13 cellular contexts compared by ENCODE assay signal in the genomic region with DNA sequence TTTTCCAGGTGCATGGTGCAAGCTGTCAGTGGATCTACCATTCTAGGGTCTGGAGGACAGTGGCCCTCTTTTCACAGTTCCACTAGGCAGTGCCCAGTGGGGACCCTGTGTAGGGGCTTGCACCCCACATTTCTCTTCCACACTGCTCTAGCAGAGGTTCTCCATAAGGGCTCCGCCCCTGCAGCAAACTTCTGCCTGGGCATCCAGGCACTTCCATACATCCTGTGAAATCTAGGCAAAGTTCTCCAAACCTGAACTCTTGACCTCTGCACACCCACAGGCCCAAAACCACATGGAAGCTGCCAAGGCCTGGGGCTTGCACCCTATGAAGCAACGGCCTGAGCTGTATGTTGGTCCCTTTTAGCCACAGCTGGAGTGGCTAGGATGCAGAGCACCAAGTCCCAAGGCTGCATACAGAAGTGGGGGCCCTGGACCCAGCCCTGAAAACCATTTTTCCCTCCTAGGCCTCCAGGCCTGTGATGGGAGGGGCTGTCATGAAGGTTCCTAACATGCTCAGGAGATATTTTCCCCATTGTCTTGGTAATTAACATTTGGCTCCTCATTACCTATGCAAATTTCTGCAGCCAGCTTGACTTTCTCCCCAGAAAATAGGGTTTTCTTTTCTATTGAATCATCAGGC.
DNase-seq lines count a peak whose midpoint lies in the region; TF ChIP-seq lines count a peak whose summit lies in the region.
"Had no signal": no experiment of that assay in that cellular context is flagged by ENCODE, and none has a peak within 500 bp of the region (broad histone marks: within the 10 kb centered on the region; RNA-seq: fewer than 3 reads in every experiment).

No MANE protein-coding gene starts in this region.

- H3K27ac ChIP-seq in BLaER1 = no peak overlapping the region
- H3K27ac ChIP-seq in HEK293 (ENCODE audit: extremely low read depth, low read depth, low read length) = no peak overlapping the region
- peak overlapping the region; percentile 61 for H3K27ac ChIP-seq in parathyroid adenoma

- POLR2A ChIA-PET in HEK293 (lab: Yijun Ruan, JAX) = no interaction called here

- peaks cover 62% of the 10 kb centered on the region for H3K9me3 ChIP-seq in BLaER1
- H3K9me3 ChIP-seq in HEK293 (ENCODE audit: control insufficient read depth, insufficient read depth, low read depth, low read length) = no peaks in the 10 kb centered on the region
- H3K9me3 ChIP-seq in parathyroid adenoma (ENCODE audit: control insufficient read depth, low read length) = no peaks in the 10 kb centered on the region
- H3K9me3 ChIP-seq: Caco-2 had no signal

- peaks cover 98% of the 10 kb centered on the region for H3K36me3 ChIP-seq in BLaER1
- peaks cover 0 to 6% of the 10 kb centered on the region in 2 experiments; a peak in 1 of 3 replicates for H3K36me3 ChIP-seq in HEK293 (ENCODE audit: control insufficient read depth in 2 of 2, insufficient read depth in 1 of 2, low read length in 2 of 2)
- no peaks in the 10 kb centered on the region for H3K36me3 ChIP-seq in parathyroid adenoma (ENCODE audit: control insufficient read depth, insufficient read depth, low read length)

- CTCF ChIA-PET in HEK293 (lab: Yijun Ruan, JAX) = no interaction called here

- TF ChIP-seq CTCF in HEK293 (tag by site-specific recombination; IDR thresholded peaks at IDR 0.05) (no peak), parathyroid adenoma (IDR thresholded peaks at IDR 0.05) (no peak), foreskin fibroblast (IDR thresholded peaks at IDR 0.05; ENCODE audit: low read depth, low read length) (no peak)

- H2AFZ ChIP-seq in parathyroid adenoma = no peak overlapping the region

- H3K4me3 ChIP-seq in BLaER1 (peak overlapping the region; percentile 39), HEK293 (ENCODE audit: low read depth, low read length) (no peak overlapping the region), parathyroid adenoma (ENCODE audit: low read depth, low read length) (no peak overlapping the region), foreskin fibroblast (ENCODE audit: low read depth in 1 of 2, low read length in 2 of 2) (no peak overlapping the region)
- H3K4me3 ChIP-seq: HAP-1 had no signal

- H3K9ac ChIP-seq in BLaER1 = no peak overlapping the region
- no peak overlapping the region for H3K9ac ChIP-seq in parathyroid adenoma

- H3K27me3 ChIP-seq in BLaER1 (no peaks in the 10 kb centered on the region), parathyroid adenoma (ENCODE audit: control insufficient read depth, insufficient read depth, low read length) (no peaks in the 10 kb centered on the region)

- H3K4me1 ChIP-seq in BLaER1 = no peaks in the 10 kb centered on the region
- no peaks in the 10 kb centered on the region for H3K4me1 ChIP-seq in HEK293 (ENCODE audit: control insufficient read depth, insufficient read depth, low read length)
- peaks cover 6% of the 10 kb centered on the region for H3K4me1 ChIP-seq in parathyroid adenoma
- H3K4me1 ChIP-seq: Caco-2, HAP-1 had no signal

- H3K79me2 ChIP-seq in parathyroid adenoma = no peaks in the 10 kb centered on the region

- H3K4me2 ChIP-seq in BLaER1 (no peak overlapping the region), parathyroid adenoma (ENCODE audit: low read length) (no peak overlapping the region)

- DNase-seq in NCI-H2171 treated with DMSO at 0.1 percent for 48 hours (lab: John Stamatoyannopoulos, UW) (no peak), COLO829 (ENCODE audit: low spot score) (no peak), foreskin fibroblast (no peak)
- DNase-seq: C1 segment of cervical spinal cord; Caco-2; CD4-positive, alpha-beta memory T cell; DMS153; DND-41; GOT3 had no signal

- no peaks in the 10 kb centered on the region for H4K20me1 ChIP-seq in BLaER1

TF ChIP-seq in HEK293, 187 proteins besides CTCF, POLR2A, EP300 and RAD21:
- TF ChIP-seq, protein P1, sequence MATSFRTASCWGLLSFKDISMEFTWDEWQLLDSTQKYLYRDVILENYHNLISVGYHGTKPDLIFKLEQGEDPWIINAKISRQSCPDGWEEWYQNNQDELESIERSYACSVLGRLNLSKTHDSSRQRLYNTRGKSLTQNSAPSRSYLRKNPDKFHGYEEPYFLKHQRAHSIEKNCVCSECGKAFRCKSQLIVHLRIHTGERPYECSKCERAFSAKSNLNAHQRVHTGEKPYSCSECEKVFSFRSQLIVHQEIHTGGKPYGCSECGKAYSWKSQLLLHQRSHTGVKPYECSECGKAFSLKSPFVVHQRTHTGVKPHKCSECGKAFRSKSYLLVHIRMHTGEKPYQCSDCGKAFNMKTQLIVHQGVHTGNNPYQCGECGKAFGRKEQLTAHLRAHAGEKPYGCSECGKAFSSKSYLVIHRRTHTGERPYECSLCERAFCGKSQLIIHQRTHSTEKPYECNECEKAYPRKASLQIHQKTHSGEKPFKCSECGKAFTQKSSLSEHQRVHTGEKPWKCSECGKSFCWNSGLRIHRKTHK (tag by site-specific recombination; IDR thresholded peaks at IDR 0.05) = no peak
- TF ChIP-seq ZNF561 (tag by site-specific recombination; IDR thresholded peaks at IDR 0.05; ENCODE audit: borderline replicate concordance) (no peak), SETDB1 (IDR thresholded peaks at IDR 0.05; ENCODE audit: insufficient read length, low read length) (peak; percentile 60), ZNF585B (tag by site-specific recombination; IDR thresholded peaks at IDR 0.05) (peak; percentile 100)
